In genomic region chr9:19408693-19409405, GRCh38 we compare ENCODE assay signal across 8 cellular contexts. TPM values are rescaled to one million over a fixed set of nuclear protein-coding genes. Genes with fewer than 3 reads are reported as not detected.
DNase-seq lines count a peak whose midpoint lies in the region; ATAC-seq and TF ChIP-seq lines count a peak whose summit lies in the region.

ACER2 (plus strand) TSS chr9:19409009; CDS start chr9:19409085, 76 bp downstream.

- H3K4me1 Mint-ChIP-seq in activated T-helper 17 cell treated with anti-CD3 and anti-CD28 coated beads, Interleukin-2, amount 50 U/mL, for 72 hours = peaks cover 6% of the 10 kb centered on the region
- H3K4me1 Mint-ChIP-seq in natural killer cell = peaks cover 10 to 18% of the 10 kb centered on the region in 2 donors

- TF ChIP-seq POLR2A in Peyer's patch (IDR thresholded peaks at IDR 0.05) = peak; percentile 57 to 76

- no peaks in the 10 kb centered on the region for H3K27me3 Mint-ChIP-seq in activated T-helper 17 cell treated with anti-CD3 and anti-CD28 coated beads, Interleukin-2, amount 50 U/mL, for 72 hours
- H3K27me3 Mint-ChIP-seq in natural killer cell (ENCODE audit: low read depth in 2 of 2) = peaks cover 0 to 2% of the 10 kb centered on the region in 2 donors

- H3K9me3 ChIP-seq in Peyer's patch = no peaks in the 10 kb centered on the region

- no peak within 1 kb of the TSS for H3K4me3 ChIP-seq in KMS-11 (IDR thresholded peaks at IDR 0.05; ENCODE audit: insufficient read depth, low read depth, low read length)
- peak within 1 kb of the TSS; percentile 72 to 90 (median 82) for H3K4me3 ChIP-seq in Peyer's patch

- ATAC-seq in GM21786 (IDR thresholded peaks at IDR 0.05; ENCODE audit: unreplicated experiment) (peak; percentile 89), natural killer cell (peak; percentile 95 to 96 (median 96))
- ATAC-seq in activated T-helper 17 cell treated with anti-CD3 and anti-CD28 coated beads, Interleukin-2, amount 50 U/mL, for 72 hours (replicated peaks) = peak; percentile 93

- peak within 1 kb of the TSS; percentile 51; the same call in 1 of the 2 replicates for H3K9ac ChIP-seq in KMS-11

- H3K9me3 Mint-ChIP-seq in activated T-helper 17 cell treated with anti-CD3 and anti-CD28 coated beads, Interleukin-2, amount 50 U/mL, for 72 hours = no peaks in the 10 kb centered on the region
- no peaks in the 10 kb centered on the region for H3K9me3 Mint-ChIP-seq in natural killer cell

- DNase-seq in EH (ENCODE audit: low read depth) = peak; percentile 92
- DNase-seq in Peyer's patch = peak; percentile 96
- peak; percentile 67 for DNase-seq in fibroblast of peridontal ligament (ENCODE audit: extremely low read depth)
- peak; percentile 81 for DNase-seq in natural killer cell
- peak; percentile 88 to 95 (median 94) for DNase-seq in stimulated activated naive CD4-positive, alpha-beta T cell (lab: John Stamatoyannopoulos, UW)

- no peaks in the 10 kb centered on the region for H3K36me3 ChIP-seq in KMS-11 (ENCODE audit: insufficient read depth)
- no peaks in the 10 kb centered on the region for H3K36me3 ChIP-seq in Peyer's patch

- H3K27me3 ChIP-seq in KMS-11 (ENCODE audit: insufficient read depth, low read depth) (no peaks in the 10 kb centered on the region), Peyer's patch (no peaks in the 10 kb centered on the region)

- no peak for TF ChIP-seq CTCF in KMS-11 (conservative IDR thresholded peaks at IDR 0.05; ENCODE audit: low read depth, low read length)
- no peak for TF ChIP-seq CTCF in Peyer's patch (IDR thresholded peaks at IDR 0.05)
- TF ChIP-seq CTCF in natural killer cell (IDR thresholded peaks at IDR 0.05) = no peak

- peak within 1 kb of the TSS; percentile 87 for H2AFZ ChIP-seq in KMS-11 (ENCODE audit: low read depth)

- peak within 1 kb of the TSS; percentile 91 for H3K27ac Mint-ChIP-seq in activated T-helper 17 cell treated with anti-CD3 and anti-CD28 coated beads, Interleukin-2, amount 50 U/mL, for 72 hours
- peak within 1 kb of the TSS; percentile 67 to 87 for H3K27ac Mint-ChIP-seq in natural killer cell

- H4K20me1 ChIP-seq in KMS-11 (ENCODE audit: insufficient read depth) = no peaks in the 10 kb centered on the region

- no peaks in the 10 kb centered on the region for H3K36me3 Mint-ChIP-seq in activated T-helper 17 cell treated with anti-CD3 and anti-CD28 coated beads, Interleukin-2, amount 50 U/mL, for 72 hours (ENCODE audit: low read depth)
- H3K36me3 Mint-ChIP-seq in natural killer cell = no peaks in the 10 kb centered on the region

- H3K27ac ChIP-seq in KMS-11 (no peak within 1 kb of the TSS), Peyer's patch (peak within 1 kb of the TSS; percentile 64 to 77 (median 76))

- H3K4me2 ChIP-seq in KMS-11 = peak within 1 kb of the TSS; percentile 98

- peak within 1 kb of the TSS; percentile 99 for H3K4me3 Mint-ChIP-seq in activated T-helper 17 cell treated with anti-CD3 and anti-CD28 coated beads, Interleukin-2, amount 50 U/mL, for 72 hours
- peak within 1 kb of the TSS; percentile 98 for H3K4me3 Mint-ChIP-seq in natural killer cell

- intact Hi-C loops in natural killer cell (cut with micrococcal nuclease) = loop anchor here (1.0 kb wide), 1 partner anchor 29 kb away; the partner anchor contains the start of gene RPS6

- H3K4me1 ChIP-seq in KMS-11 (ENCODE audit: low read depth, poor library complexity, severe bottlenecking) = peaks cover 15% of the 10 kb centered on the region
- peaks cover 0 to 12% (median 0%) of the 10 kb centered on the region in 4 donors for H3K4me1 ChIP-seq in Peyer's patch

- H3K79me2 ChIP-seq in KMS-11 (ENCODE audit: insufficient read depth, low read depth) = no peaks in the 10 kb centered on the region

RNA-seq across cellular contexts. Expression of gene ACER2, which starts in this region (rescaled TPM):
- total RNA-seq in Peyer's patch = 1 to 10 TPM; 3.5 to 4.2 (median 4.0) TPM
- total RNA-seq in activated T-helper 17 cell treated with anti-CD3 and anti-CD28 coated beads, Interleukin-2, amount 50 U/mL, for 72 hours = 1 to 10 TPM; 2.9 to 3.1 TPM
- 1 to 10 TPM in 2 of 3 donors, under 1 TPM in 1; 0.61 to 1.3 (median 1.2) TPM for total RNA-seq in natural killer cell
